Comparison of ENCODE assay signal across 16 cellular contexts in the genomic region with DNA sequence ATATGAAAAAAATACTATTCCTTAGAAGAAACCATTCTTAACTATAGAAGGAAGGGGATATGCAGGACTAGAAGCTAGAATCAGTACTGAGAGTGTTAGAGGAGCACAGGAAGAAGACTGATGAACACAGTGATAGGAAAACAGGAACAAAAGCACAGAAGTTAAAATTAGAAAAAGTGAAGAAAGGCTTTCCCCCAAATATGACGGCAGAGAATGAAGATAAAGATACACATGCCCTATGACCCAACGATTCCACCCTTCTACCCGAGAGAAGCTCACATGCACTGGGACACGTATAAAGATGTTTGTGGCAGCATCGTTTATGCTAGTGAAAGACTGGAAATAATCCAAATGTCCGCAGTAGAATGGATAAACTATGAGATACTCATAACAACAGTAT.
"Had no signal": no experiment of that assay in that cellular context is flagged by ENCODE, and none has a peak within 500 bp of the region (broad histone marks: within the 10 kb centered on the region; RNA-seq: fewer than 3 reads in every experiment).

No MANE protein-coding gene starts in this region.

- H3K4me1 ChIP-seq: adrenal gland had no signal

- H3K27me3 ChIP-seq: adrenal gland, cardiac muscle cell, hepatocyte had no signal

- DNase-seq: activated CD4-positive, alpha-beta memory T cell treated with anti-CD3 and anti-CD28 coated beads for 36 hours; activated CD4-positive, alpha-beta T cell treated with anti-CD3 and anti-CD28 coated beads for 36 hours; activated CD8-positive, alpha-beta memory T cell treated with anti-CD3 and anti-CD28 coated beads, Interleukin-2, amount 10 ng/mL, durations not matched to agents 7 days and 5 days; activated effector memory CD4-positive, alpha-beta T cell treated with Interleukin-2 at 50 U/mL for 16 hours; activated naive CD4-positive, alpha-beta T cell treated with anti-CD3 and anti-CD28 coated beads, Interleukin-2, amount 50 U/mL, for 16 hours; activated T-cell treated with anti-CD3 and anti-CD28 coated beads, Interleukin-2, amount 50 U/mL, for 1 hour; adrenal gland; islet precursor cell; mucosa of descending colon; naive thymus-derived CD8-positive, alpha-beta T cell had no signal

- H3K9ac ChIP-seq: parathyroid adenoma had no signal

- H3K9me3 ChIP-seq: adrenal gland, mucosa of descending colon, thoracic aorta had no signal

- H3K4me3 ChIP-seq: adrenal gland, cardiac muscle cell, hepatocyte, mucosa of descending colon, thoracic aorta had no signal

- H3K27ac ChIP-seq: adrenal gland, cardiac muscle cell, parathyroid adenoma, thoracic aorta had no signal

- ATAC-seq: activated CD4-positive, alpha-beta T cell treated with anti-CD3 and anti-CD28 coated beads for 36 hours; activated CD8-positive, alpha-beta memory T cell treated with anti-CD3 and anti-CD28 coated beads, Interleukin-2, amount 10 ng/mL, durations not matched to agents 7 days and 5 days; left lobe of liver; mucosa of descending colon; naive thymus-derived CD8-positive, alpha-beta T cell; stimulated activated effector memory CD8-positive, alpha-beta T cell treated with anti-CD3 and anti-CD28 coated beads, Interleukin-12 subunit alpha, Interleukin-12 subunit beta, amount 100 ng/mL, for 72 hours had no signal

- H3K36me3 ChIP-seq: adrenal gland, cardiac muscle cell, thoracic aorta had no signal

- H3K79me2 ChIP-seq: hepatocyte, parathyroid adenoma had no signal
